24 cellular contexts compared by ENCODE assay signal in genomic region chr18:62772860-62773584, GRCh38.
"Had no signal": no experiment of that assay in that cellular context is flagged by ENCODE, and none has a peak within 500 bp of the region (broad histone marks: within the 10 kb centered on the region; RNA-seq: fewer than 3 reads in every experiment).

No MANE protein-coding gene starts in this region.

- H3K27ac ChIP-seq: VCaP had no signal

- H3K4me3 ChIP-seq: adrenal gland, MG63 had no signal

- H3K4me3 Mint-ChIP-seq: activated CD4-positive, alpha-beta memory T cell treated with anti-CD3 and anti-CD28 coated beads, Interleukin-2, amount 10 ng/mL, durations not matched to agents 7 days and 5 days; activated CD4-positive, alpha-beta T cell treated with anti-CD3 and anti-CD28 coated beads for 36 hours; activated naive CD8-positive, alpha-beta T cell treated with anti-CD3 and anti-CD28 coated beads, Interleukin-2, amount 10 ng/mL, durations not matched to agents 7 days and 5 days had no signal

- H3K4me2 ChIP-seq: SK-N-SH had no signal

- H3K9me2 ChIP-seq: SK-N-SH had no signal

- H3K27me3 Mint-ChIP-seq: activated CD4-positive, alpha-beta memory T cell treated with anti-CD3 and anti-CD28 coated beads, Interleukin-2, amount 10 ng/mL, durations not matched to agents 7 days and 5 days; activated naive CD8-positive, alpha-beta T cell treated with anti-CD3 and anti-CD28 coated beads, Interleukin-2, amount 10 ng/mL, durations not matched to agents 7 days and 5 days had no signal

- H3K27me3 ChIP-seq: adrenal gland, MG63 had no signal

- H3K9me3 ChIP-seq: adrenal gland, MG63, SK-N-SH had no signal

- ATAC-seq: activated CD4-positive, alpha-beta T cell treated with anti-CD3 and anti-CD28 coated beads for 36 hours; Panc1; Right ventricle myocardium inferior had no signal

- H3K9me3 Mint-ChIP-seq: activated CD4-positive, alpha-beta memory T cell treated with anti-CD3 and anti-CD28 coated beads, Interleukin-2, amount 10 ng/mL, durations not matched to agents 7 days and 5 days; activated naive CD8-positive, alpha-beta T cell treated with anti-CD3 and anti-CD28 coated beads, Interleukin-2, amount 10 ng/mL, durations not matched to agents 7 days and 5 days had no signal

- DNase-seq: activated CD4-positive, alpha-beta memory T cell treated with anti-CD3 and anti-CD28 coated beads, Interleukin-2, amount 10 ng/mL, durations not matched to agents 7 days and 5 days; activated CD4-positive, alpha-beta T cell treated with anti-CD3 and anti-CD28 coated beads for 36 hours; activated CD4-positive, alpha-beta T cell treated with anti-CD3 and anti-CD28 coated beads, Interleukin-2, amount 50 U/mL, for 1 hour; activated naive CD4-positive, alpha-beta T cell treated with anti-CD3 and anti-CD28 coated beads, Interleukin-2, amount 50 U/mL, for 16 hours; activated naive CD8-positive, alpha-beta T cell treated with anti-CD3 and anti-CD28 coated beads, Interleukin-2, amount 10 ng/mL, durations not matched to agents 7 days and 5 days; adrenal gland; anterior cingulate cortex; central memory CD4-positive, alpha-beta T cell; KG1; MG63; MV-4-11; NCI-H1092 treated with DMSO at 0.1 percent for 48 hours; NCI-H1436; NCI-H1694 treated with DMSO at 0.1 percent for 48 hours; NCI-H2029 treated with DMSO at 0.1 percent for 48 hours; NCI-H510A treated with DMSO at 0.1 percent for 48 hours; NK-92 treated with Interleukin-12 subunit alpha and Interleukin-12 subunit beta, amount 100 ng/mL, for 24 hours; OCI-M1; RPMI8226; SK-N-SH; T-helper 1 cell had no signal

- H3K36me3 ChIP-seq: adrenal gland, MG63 had no signal

- H3K27ac Mint-ChIP-seq: activated CD4-positive, alpha-beta memory T cell treated with anti-CD3 and anti-CD28 coated beads, Interleukin-2, amount 10 ng/mL, durations not matched to agents 7 days and 5 days; activated CD4-positive, alpha-beta T cell treated with anti-CD3 and anti-CD28 coated beads for 36 hours; activated naive CD8-positive, alpha-beta T cell treated with anti-CD3 and anti-CD28 coated beads, Interleukin-2, amount 10 ng/mL, durations not matched to agents 7 days and 5 days had no signal
